ENCODE assay signal across 1 cellular context in the genomic region with DNA sequence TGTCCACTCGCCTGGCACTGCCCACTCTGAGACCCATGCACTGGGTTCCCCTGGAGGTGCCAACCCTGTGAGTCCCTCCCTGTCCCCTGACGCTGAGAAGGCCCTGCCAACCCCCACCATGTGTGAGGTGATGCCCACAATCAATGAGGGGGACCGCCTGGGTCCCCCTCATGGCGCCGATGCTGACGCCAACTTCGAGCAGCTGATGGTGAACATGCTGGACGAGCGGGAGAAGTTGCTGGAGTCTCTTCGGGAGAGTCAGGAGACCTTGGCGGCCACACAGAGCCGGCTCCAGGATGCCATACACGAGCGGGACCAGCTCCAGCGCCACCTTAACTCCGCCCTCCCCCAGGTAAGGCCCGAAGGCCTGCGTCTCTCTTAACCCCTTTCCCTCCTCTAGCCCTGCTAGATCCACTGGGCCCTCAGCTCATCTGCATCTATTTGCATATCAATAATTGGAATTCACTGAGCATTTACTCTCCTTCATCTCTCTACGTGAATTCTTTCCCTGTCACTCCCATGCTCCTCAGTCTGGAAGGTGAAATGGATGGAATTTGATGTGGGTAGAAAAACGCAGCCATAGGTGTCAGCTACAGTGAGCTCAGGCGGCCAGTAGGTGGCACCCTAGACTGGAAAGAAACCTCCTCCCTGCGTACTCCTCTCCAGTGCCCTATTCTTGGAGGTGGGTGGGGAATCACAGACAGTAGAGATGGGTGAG.
A peak's percentile ranks its signal among the peaks of the same experiment; 100 is the strongest.
TF ChIP-seq lines count a peak whose summit lies in the region.

No MANE protein-coding gene starts in this region.

TF ChIP-seq in GM12878, 131 proteins besides CTCF, POLR2A, EP300 and RAD21 (continued from another document):
- TF ChIP-seq NKRF (conservative IDR thresholded peaks at IDR 0.05) (no peak), MXI1 (IDR thresholded peaks at IDR 0.05; ENCODE audit: low read depth, low read length) (0 out of 2 replicates have a peak, but pooled peaks have one; percentile 21), YY1 (IDR thresholded peaks at IDR 0.05; ENCODE audit: low read depth, low read length) (peak; percentile 80), IRF4 (IDR thresholded peaks at IDR 0.05; ENCODE audit: low read depth, low read length) (no peak), FOS (IDR thresholded peaks at IDR 0.05; ENCODE audit: borderline replicate concordance, extremely low read depth, insufficient read length) (no peak)
